In genomic region chr22:22810018-22810427, GRCh38 we compare ENCODE assay signal across 8 cellular contexts.
DNase-seq lines count a peak whose midpoint lies in the region; ATAC-seq lines count a peak whose summit lies in the region.

No MANE protein-coding gene starts in this region.

- ATAC-seq in right cardiac atrium: peak; percentile 45 to 57
- ATAC-seq in HG03354 (IDR thresholded peaks at IDR 0.05; ENCODE audit: poor library complexity, severe bottlenecking, unreplicated experiment): no peak
- no peak for ATAC-seq in HG03469 (IDR thresholded peaks at IDR 0.05; ENCODE audit: unreplicated experiment)
- ATAC-seq in GM18909 (IDR thresholded peaks at IDR 0.05; ENCODE audit: poor library complexity, unreplicated experiment): no peak

- no peak overlapping the region for H3K27ac ChIP-seq in right cardiac atrium (ENCODE audit: low read length)

- no peaks in the 10 kb centered on the region for H3K9me3 ChIP-seq in right cardiac atrium (ENCODE audit: control insufficient read depth, low read length)

- H3K4me3 ChIP-seq in right cardiac atrium (ENCODE audit: low read length): no peak overlapping the region

- 61% methylated on average over 5 of the region's 5 CpGs for WGBS in right cardiac atrium

- no peaks in the 10 kb centered on the region for H3K27me3 ChIP-seq in right cardiac atrium (ENCODE audit: control insufficient read depth, insufficient read depth)

- no peaks in the 10 kb centered on the region for H3K4me1 ChIP-seq in right cardiac atrium (ENCODE audit: control insufficient read depth, insufficient read depth, low read length)

- DNase-seq in GDM1 (lab: John Stamatoyannopoulos, UW) (peak; percentile 26), NCI-H510A treated with DMSO at 0.1 percent for 48 hours (lab: John Stamatoyannopoulos, UW) (peak; percentile 21), right cardiac atrium (peak; percentile 53 to 84 (median 72))
- peak; percentile 88 for DNase-seq in activated effector memory CD4-positive, alpha-beta T cell treated with anti-CD3 and anti-CD28 coated beads, Interleukin-2, amount 50 U/mL, for 16 hours
- peak; percentile 71 for DNase-seq in stimulated activated CD4-positive, alpha-beta T cell treated with anti-CD3 and anti-CD28 coated beads, Interleukin-15, amount 100 ng/mL, for 24 hours

- intact Hi-C loops in right cardiac atrium (cut with DNase I): no loop called here

Comparison
In these comparisons a context has a peak if more than half of its experiments do, and no peak if none do; other contexts are left out.
1. DNase-seq: peak in every context shown above with its lines; median percentile 88 in activated effector memory CD4-positive, alpha-beta T cell treated with anti-CD3 and anti-CD28 coated beads, Interleukin-2, amount 50 U/mL, for 16 hours; 72 in right cardiac atrium; 71 in stimulated activated CD4-positive, alpha-beta T cell treated with anti-CD3 and anti-CD28 coated beads, Interleukin-15, amount 100 ng/mL, for 24 hours; 26 in GDM1; 21 in NCI-H510A treated with DMSO at 0.1 percent for 48 hours.
2. ATAC-seq: peak in right cardiac atrium (2 of 2); none in HG03354 (single experiment), HG03469 (single experiment) and GM18909 (single experiment).